23 cellular contexts compared by ENCODE assay signal in the genomic region with DNA sequence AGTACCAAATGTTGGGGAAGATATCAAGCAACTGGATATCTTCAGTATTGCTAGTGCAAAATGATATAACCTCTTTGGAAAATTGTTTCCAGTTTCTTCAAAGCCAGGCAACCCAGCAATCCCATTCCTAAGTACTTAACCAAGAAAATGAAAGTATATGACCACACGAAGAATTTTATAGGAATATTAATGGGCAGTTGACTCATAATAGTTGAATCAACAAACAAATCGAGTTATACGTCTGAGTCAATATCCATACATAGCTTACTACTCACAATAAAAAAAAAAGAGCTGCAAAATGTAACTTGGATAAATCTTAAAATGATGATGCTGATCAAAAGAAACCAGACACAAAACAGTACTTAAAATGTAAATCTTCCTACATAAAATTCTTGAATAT.
"Had no signal": no experiment of that assay in that cellular context is flagged by ENCODE, and none has a peak within 500 bp of the region (broad histone marks: within the 10 kb centered on the region; RNA-seq: fewer than 3 reads in every experiment).

No MANE protein-coding gene starts in this region.

- H3K27ac Mint-ChIP-seq: activated CD8-positive, alpha-beta T cell treated with anti-CD3 and anti-CD28 coated beads, Interleukin-2, amount 10 ng/mL, durations not matched to agents 7 days and 5 days; activated naive CD4-positive, alpha-beta T cell treated with anti-CD3 and anti-CD28 coated beads, Interleukin-2, amount 50 U/mL, for 24 hours; endodermal cell; mesothelial cell of epicardium; naive thymus-derived CD8-positive, alpha-beta T cell; neural progenitor cell; progenitor cell of endocrine pancreas; stimulated activated memory B cell treated with anti-CD40 and anti-IgM and Interleukin-4, amounts not matched to agents 10 μg/mL and 1 μg/mL and 100 μg/mL, for 72 hours had no signal

- ATAC-seq: activated CD8-positive, alpha-beta T cell treated with anti-CD3 and anti-CD28 coated beads, Interleukin-2, amount 10 ng/mL, durations not matched to agents 7 days and 5 days; heart right ventricle; left lobe of liver; naive thymus-derived CD8-positive, alpha-beta T cell had no signal

- DNase-seq: activated CD4-positive, alpha-beta T cell treated with anti-CD3 and anti-CD28 coated beads for 1 hour; activated CD4-positive, alpha-beta T cell treated with anti-CD3 and anti-CD28 coated beads, Interleukin-2, amount 50 U/mL, for 1 hour; activated CD8-positive, alpha-beta T cell treated with anti-CD3 and anti-CD28 coated beads, Interleukin-2, amount 10 ng/mL, durations not matched to agents 7 days and 5 days; activated gamma-delta T cell treated with Interleukin-2 at 50 U/mL for 16 hours; activated T-cell treated with anti-CD3 and anti-CD28 coated beads, Interleukin-2, amount 50 U/mL, for 1 hour; aorta; cerebellar nuclear complex; endodermal cell; heart right ventricle; naive thymus-derived CD8-positive, alpha-beta T cell; retina; sigmoid colon; stimulated activated CD4-positive, alpha-beta T cell treated with anti-CD3 and anti-CD28 coated beads, Interleukin-15, amount 100 ng/mL, for 24 hours; trophoblast cell; uterus had no signal

- H2AFZ ChIP-seq: neural progenitor cell had no signal

- H3K4me2 ChIP-seq: neural progenitor cell, smooth muscle cell had no signal

- H3K9me3 Mint-ChIP-seq: endodermal cell had no signal

- H3K4me3 ChIP-seq: coronary artery, heart right ventricle, neural progenitor cell, sigmoid colon, smooth muscle cell, uterus had no signal

- H3K9ac ChIP-seq: neural progenitor cell had no signal

- H3K36me3 ChIP-seq: heart right ventricle, neural progenitor cell, sigmoid colon, uterus had no signal

- H3K36me3 Mint-ChIP-seq: activated naive CD4-positive, alpha-beta T cell treated with anti-CD3 and anti-CD28 coated beads, Interleukin-2, amount 50 U/mL, for 24 hours; mesothelial cell of epicardium; naive thymus-derived CD8-positive, alpha-beta T cell; neural progenitor cell; stimulated activated memory B cell treated with anti-CD40 and anti-IgM and Interleukin-4, amounts not matched to agents 10 μg/mL and 1 μg/mL and 100 μg/mL, for 72 hours had no signal

- H3K27ac ChIP-seq: coronary artery, heart right ventricle, neural progenitor cell, sigmoid colon, uterus had no signal

- H3K9me3 ChIP-seq: sigmoid colon, uterus had no signal

- H3K27me3 ChIP-seq: heart right ventricle, neural progenitor cell, sigmoid colon, uterus had no signal

- H3K4me3 Mint-ChIP-seq: activated CD8-positive, alpha-beta T cell treated with anti-CD3 and anti-CD28 coated beads, Interleukin-2, amount 10 ng/mL, durations not matched to agents 7 days and 5 days; activated naive CD4-positive, alpha-beta T cell treated with anti-CD3 and anti-CD28 coated beads, Interleukin-2, amount 50 U/mL, for 24 hours; endodermal cell; mesothelial cell of epicardium; naive thymus-derived CD8-positive, alpha-beta T cell; neural progenitor cell; stimulated activated memory B cell treated with anti-CD40 and anti-IgM and Interleukin-4, amounts not matched to agents 10 μg/mL and 1 μg/mL and 100 μg/mL, for 72 hours had no signal

- H3K4me1 ChIP-seq: heart right ventricle, neural progenitor cell, sigmoid colon, uterus had no signal

- H3K4me1 Mint-ChIP-seq: activated naive CD4-positive, alpha-beta T cell treated with anti-CD3 and anti-CD28 coated beads, Interleukin-2, amount 50 U/mL, for 24 hours; endodermal cell; mesothelial cell of epicardium; naive thymus-derived CD8-positive, alpha-beta T cell; neural progenitor cell; stimulated activated memory B cell treated with anti-CD40 and anti-IgM and Interleukin-4, amounts not matched to agents 10 μg/mL and 1 μg/mL and 100 μg/mL, for 72 hours had no signal

- H3K27me3 Mint-ChIP-seq: activated naive CD4-positive, alpha-beta T cell treated with anti-CD3 and anti-CD28 coated beads, Interleukin-2, amount 50 U/mL, for 24 hours; naive thymus-derived CD8-positive, alpha-beta T cell; progenitor cell of endocrine pancreas; stimulated activated memory B cell treated with anti-CD40 and anti-IgM and Interleukin-4, amounts not matched to agents 10 μg/mL and 1 μg/mL and 100 μg/mL, for 72 hours had no signal
